Comparison of ENCODE assay signal across 1 cellular context in the genomic region with DNA sequence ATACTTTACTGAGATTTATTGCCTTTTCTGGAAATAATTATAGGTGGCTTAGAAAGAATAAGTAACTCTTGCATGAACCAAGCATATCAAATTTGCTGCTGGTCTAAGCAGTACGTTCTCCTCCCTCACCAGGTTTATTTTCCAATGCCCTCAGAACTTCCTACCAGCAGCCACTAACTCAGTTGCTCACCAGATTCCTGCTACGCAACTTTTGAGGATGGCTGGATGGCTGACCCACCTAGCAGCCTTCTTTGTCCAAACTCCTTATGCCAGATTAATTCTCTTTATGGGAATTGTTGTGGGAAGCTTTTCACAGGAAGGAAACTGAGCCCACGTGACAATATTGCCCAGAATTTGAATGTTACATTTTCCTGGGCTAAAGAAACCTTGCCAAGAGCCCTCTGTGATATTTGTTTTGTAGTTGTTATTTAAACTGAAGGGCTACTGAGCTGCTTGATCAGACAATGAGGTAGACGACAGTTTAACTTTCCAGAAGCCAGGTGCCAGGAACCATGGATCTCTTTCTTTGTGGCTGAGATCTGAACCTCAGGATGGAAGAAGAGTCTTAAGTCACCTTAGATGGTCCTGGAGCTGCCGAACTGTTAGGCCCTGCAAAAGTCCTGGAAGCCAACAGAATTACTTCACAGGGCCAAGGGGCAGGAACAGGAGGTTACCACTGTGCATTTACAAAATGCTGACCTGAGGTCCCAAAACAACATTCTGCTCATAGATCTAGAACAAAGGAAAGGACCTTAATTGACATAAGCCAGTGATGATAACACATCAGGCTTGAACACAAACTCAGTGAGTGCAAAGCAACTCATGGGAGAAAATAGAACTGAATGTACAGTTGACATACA.
TF ChIP-seq lines count a peak whose summit lies in the region.

No MANE protein-coding gene starts in this region.

TF ChIP-seq in K562, 482 proteins besides CTCF, POLR2A, EP300 and RAD21:
- TF ChIP-seq, protein P1, sequence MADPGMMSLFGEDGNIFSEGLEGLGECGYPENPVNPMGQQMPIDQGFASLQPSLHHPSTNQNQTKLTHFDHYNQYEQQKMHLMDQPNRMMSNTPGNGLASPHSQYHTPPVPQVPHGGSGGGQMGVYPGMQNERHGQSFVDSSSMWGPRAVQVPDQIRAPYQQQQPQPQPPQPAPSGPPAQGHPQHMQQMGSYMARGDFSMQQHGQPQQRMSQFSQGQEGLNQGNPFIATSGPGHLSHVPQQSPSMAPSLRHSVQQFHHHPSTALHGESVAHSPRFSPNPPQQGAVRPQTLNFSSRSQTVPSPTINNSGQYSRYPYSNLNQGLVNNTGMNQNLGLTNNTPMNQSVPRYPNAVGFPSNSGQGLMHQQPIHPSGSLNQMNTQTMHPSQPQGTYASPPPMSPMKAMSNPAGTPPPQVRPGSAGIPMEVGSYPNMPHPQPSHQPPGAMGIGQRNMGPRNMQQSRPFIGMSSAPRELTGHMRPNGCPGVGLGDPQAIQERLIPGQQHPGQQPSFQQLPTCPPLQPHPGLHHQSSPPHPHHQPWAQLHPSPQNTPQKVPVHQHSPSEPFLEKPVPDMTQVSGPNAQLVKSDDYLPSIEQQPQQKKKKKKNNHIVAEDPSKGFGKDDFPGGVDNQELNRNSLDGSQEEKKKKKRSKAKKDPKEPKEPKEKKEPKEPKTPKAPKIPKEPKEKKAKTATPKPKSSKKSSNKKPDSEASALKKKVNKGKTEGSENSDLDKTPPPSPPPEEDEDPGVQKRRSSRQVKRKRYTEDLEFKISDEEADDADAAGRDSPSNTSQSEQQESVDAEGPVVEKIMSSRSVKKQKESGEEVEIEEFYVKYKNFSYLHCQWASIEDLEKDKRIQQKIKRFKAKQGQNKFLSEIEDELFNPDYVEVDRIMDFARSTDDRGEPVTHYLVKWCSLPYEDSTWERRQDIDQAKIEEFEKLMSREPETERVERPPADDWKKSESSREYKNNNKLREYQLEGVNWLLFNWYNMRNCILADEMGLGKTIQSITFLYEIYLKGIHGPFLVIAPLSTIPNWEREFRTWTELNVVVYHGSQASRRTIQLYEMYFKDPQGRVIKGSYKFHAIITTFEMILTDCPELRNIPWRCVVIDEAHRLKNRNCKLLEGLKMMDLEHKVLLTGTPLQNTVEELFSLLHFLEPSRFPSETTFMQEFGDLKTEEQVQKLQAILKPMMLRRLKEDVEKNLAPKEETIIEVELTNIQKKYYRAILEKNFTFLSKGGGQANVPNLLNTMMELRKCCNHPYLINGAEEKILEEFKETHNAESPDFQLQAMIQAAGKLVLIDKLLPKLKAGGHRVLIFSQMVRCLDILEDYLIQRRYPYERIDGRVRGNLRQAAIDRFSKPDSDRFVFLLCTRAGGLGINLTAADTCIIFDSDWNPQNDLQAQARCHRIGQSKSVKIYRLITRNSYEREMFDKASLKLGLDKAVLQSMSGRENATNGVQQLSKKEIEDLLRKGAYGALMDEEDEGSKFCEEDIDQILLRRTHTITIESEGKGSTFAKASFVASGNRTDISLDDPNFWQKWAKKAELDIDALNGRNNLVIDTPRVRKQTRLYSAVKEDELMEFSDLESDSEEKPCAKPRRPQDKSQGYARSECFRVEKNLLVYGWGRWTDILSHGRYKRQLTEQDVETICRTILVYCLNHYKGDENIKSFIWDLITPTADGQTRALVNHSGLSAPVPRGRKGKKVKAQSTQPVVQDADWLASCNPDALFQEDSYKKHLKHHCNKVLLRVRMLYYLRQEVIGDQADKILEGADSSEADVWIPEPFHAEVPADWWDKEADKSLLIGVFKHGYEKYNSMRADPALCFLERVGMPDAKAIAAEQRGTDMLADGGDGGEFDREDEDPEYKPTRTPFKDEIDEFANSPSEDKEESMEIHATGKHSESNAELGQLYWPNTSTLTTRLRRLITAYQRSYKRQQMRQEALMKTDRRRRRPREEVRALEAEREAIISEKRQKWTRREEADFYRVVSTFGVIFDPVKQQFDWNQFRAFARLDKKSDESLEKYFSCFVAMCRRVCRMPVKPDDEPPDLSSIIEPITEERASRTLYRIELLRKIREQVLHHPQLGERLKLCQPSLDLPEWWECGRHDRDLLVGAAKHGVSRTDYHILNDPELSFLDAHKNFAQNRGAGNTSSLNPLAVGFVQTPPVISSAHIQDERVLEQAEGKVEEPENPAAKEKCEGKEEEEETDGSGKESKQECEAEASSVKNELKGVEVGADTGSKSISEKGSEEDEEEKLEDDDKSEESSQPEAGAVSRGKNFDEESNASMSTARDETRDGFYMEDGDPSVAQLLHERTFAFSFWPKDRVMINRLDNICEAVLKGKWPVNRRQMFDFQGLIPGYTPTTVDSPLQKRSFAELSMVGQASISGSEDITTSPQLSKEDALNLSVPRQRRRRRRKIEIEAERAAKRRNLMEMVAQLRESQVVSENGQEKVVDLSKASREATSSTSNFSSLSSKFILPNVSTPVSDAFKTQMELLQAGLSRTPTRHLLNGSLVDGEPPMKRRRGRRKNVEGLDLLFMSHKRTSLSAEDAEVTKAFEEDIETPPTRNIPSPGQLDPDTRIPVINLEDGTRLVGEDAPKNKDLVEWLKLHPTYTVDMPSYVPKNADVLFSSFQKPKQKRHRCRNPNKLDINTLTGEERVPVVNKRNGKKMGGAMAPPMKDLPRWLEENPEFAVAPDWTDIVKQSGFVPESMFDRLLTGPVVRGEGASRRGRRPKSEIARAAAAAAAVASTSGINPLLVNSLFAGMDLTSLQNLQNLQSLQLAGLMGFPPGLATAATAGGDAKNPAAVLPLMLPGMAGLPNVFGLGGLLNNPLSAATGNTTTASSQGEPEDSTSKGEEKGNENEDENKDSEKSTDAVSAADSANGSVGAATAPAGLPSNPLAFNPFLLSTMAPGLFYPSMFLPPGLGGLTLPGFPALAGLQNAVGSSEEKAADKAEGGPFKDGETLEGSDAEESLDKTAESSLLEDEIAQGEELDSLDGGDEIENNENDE (IDR thresholded peaks at IDR 0.05; ENCODE audit: low read depth, low read length), result no peak
- TF ChIP-seq POLR2AphosphoS2 (IDR thresholded peaks at IDR 0.05; ENCODE audit: low read length), result no peak
- no peak for TF ChIP-seq FUS (optimal IDR thresholded peaks at IDR 0.05; ENCODE audit: low read depth, low read length)
- TF ChIP-seq BCOR (IDR thresholded peaks at IDR 0.05), result no peak
- TF ChIP-seq ZNF436 (CRISPR knock-in tag; IDR thresholded peaks at IDR 0.05), result no peak
- TF ChIP-seq KLF1 (tag; IDR thresholded peaks at IDR 0.05), result no peak
